Comparison of ENCODE assay signal across 28 cellular contexts in genomic region chr9:117451336-117451735, GRCh38.
"Had no signal": no experiment of that assay in that cellular context is flagged by ENCODE, and none has a peak within 500 bp of the region (broad histone marks: within the 10 kb centered on the region; RNA-seq: fewer than 3 reads in every experiment).

No MANE protein-coding gene starts in this region.

- ATAC-seq: effector memory CD8-positive, alpha-beta T cell; esophagus mucosa; gastrocnemius medialis; heart right ventricle; left cardiac atrium; left lung; left ventricle myocardium superior; lower lobe of right lung; mucosa of descending colon; naive thymus-derived CD4-positive, alpha-beta T cell had no signal

- H3K36me3 Mint-ChIP-seq: mesothelial cell of epicardium; naive thymus-derived CD4-positive, alpha-beta T cell had no signal

- FAIRE-seq: endometrium, islet of Langerhans, keratinocyte had no signal

- H3K9me3 Mint-ChIP-seq: dendritic cell treated with granulocyte-macrophage colony-stimulating factor and Interleukin-4, amounts not matched to agents 40 ng/mL and 50 ng/mL, for 4 days; effector memory CD8-positive, alpha-beta T cell; endodermal cell; mesothelial cell of epicardium had no signal

- H3K27ac Mint-ChIP-seq: dendritic cell treated with granulocyte-macrophage colony-stimulating factor and Interleukin-4, amounts not matched to agents 40 ng/mL and 50 ng/mL, for 4 days; effector memory CD8-positive, alpha-beta T cell; endodermal cell; mesothelial cell of epicardium; naive thymus-derived CD4-positive, alpha-beta T cell had no signal

- H3K27ac ChIP-seq: colonic mucosa, epithelial cell of prostate, esophagus squamous epithelium, gastrocnemius medialis, heart right ventricle, left lung, lower lobe of right lung had no signal

- DNase-seq: colonic mucosa; cortex of kidney; effector CD8-positive, alpha-beta T cell; effector memory CD8-positive, alpha-beta T cell; endodermal cell; erythroblast; esophagus squamous epithelium; foreskin fibroblast; foreskin melanocyte; gastrocnemius medialis; glutamatergic neuron; head of caudate nucleus; heart right ventricle; hippocampal formation; left cardiac atrium; left lung; left ventricle myocardium superior; lower lobe of right lung; mesenchymal stem cell; mucosa of descending colon; naive thymus-derived CD4-positive, alpha-beta T cell had no signal

- H3K4me1 Mint-ChIP-seq: endodermal cell; naive thymus-derived CD4-positive, alpha-beta T cell had no signal

- H3K27me3 Mint-ChIP-seq: dendritic cell treated with granulocyte-macrophage colony-stimulating factor and Interleukin-4, amounts not matched to agents 40 ng/mL and 50 ng/mL, for 4 days; effector memory CD8-positive, alpha-beta T cell; naive thymus-derived CD4-positive, alpha-beta T cell had no signal

- H3K4me3 Mint-ChIP-seq: dendritic cell treated with granulocyte-macrophage colony-stimulating factor and Interleukin-4, amounts not matched to agents 40 ng/mL and 50 ng/mL, for 4 days; effector memory CD8-positive, alpha-beta T cell; endodermal cell; mesothelial cell of epicardium; naive thymus-derived CD4-positive, alpha-beta T cell had no signal
